ENCODE assay signal across 16 cellular contexts in genomic region chr7:31875424-31875823, GRCh38.
DNase-seq lines count a peak whose midpoint lies in the region; ATAC-seq, FAIRE-seq and TF ChIP-seq lines count a peak whose summit lies in the region.
"Had no signal": no experiment of that assay in that cellular context is flagged by ENCODE, and none has a peak within 500 bp of the region (broad histone marks: within the 10 kb centered on the region; RNA-seq: fewer than 3 reads in every experiment).

No MANE protein-coding gene starts in this region.

- H3K36me3 ChIP-seq in endodermal cell (ENCODE audit: control insufficient read depth, insufficient read depth, low read length) (no peaks in the 10 kb centered on the region), mesodermal cell (ENCODE audit: control insufficient read depth, insufficient read depth, low read length) (no peaks in the 10 kb centered on the region)

- 95 to 100% methylated on average over 1 to 2 of the region's 2 CpGs for WGBS in endodermal cell (ENCODE audit: insufficient coverage in 1 of 2, insufficient read length in 1 of 2), 2 experiments
- WGBS in mesodermal cell (ENCODE audit: insufficient coverage in 2 of 2), 2 experiments: 62 to 100% methylated on average over 1 to 2 of the region's 2 CpGs

- ATAC-seq in GM21786 (IDR thresholded peaks at IDR 0.05; ENCODE audit: unreplicated experiment): no peak
- ATAC-seq: stimulated activated naive CD8-positive, alpha-beta T cell treated with anti-CD3 and anti-CD28 coated beads, Interleukin-15, amount 100 ng/mL, for 72 hours had no signal

- DNase-seq in EL: peak; percentile 74
- peak; percentile 73 for DNase-seq in MV-4-11 (lab: John Stamatoyannopoulos, UW)
- DNase-seq in endodermal cell: no peak
- no peak for DNase-seq in HTR-8/SVneo (ENCODE audit: insufficient read length, low spot score)
- DNase-seq in activated CD4-positive, alpha-beta T cell treated with anti-CD3 and anti-CD28 coated beads, Interleukin-2, amount 50 U/mL, for 1 hour: no peak
- no peak for DNase-seq in stimulated activated CD4-positive, alpha-beta T cell treated with anti-CD3 and anti-CD28 coated beads, Interleukin-12 subunit alpha, Interleukin-12 subunit beta, amount 100 ng/mL, for 4 hours
- DNase-seq: activated CD4-positive, alpha-beta T cell treated with anti-CD3 and anti-CD28 coated beads for 48 hours; activated effector memory CD4-positive, alpha-beta T cell treated with anti-CD3 and anti-CD28 coated beads, Interleukin-2, amount 50 U/mL, for 16 hours; H7; hypothalamus; naive B cell; NCI-H146; SHP77 treated with DMSO at 0.1 percent for 48 hours; stimulated activated naive CD8-positive, alpha-beta T cell treated with anti-CD3 and anti-CD28 coated beads, Interleukin-15, amount 100 ng/mL, for 72 hours had no signal

- FAIRE-seq in HTR-8/SVneo (lab: Jason Lieb, UNC): no peak

- peaks cover 4% of the 10 kb centered on the region for H3K27me3 Mint-ChIP-seq in endodermal cell (ENCODE audit: insufficient read depth)
- H3K27me3 Mint-ChIP-seq: naive B cell; stimulated activated naive CD8-positive, alpha-beta T cell treated with anti-CD3 and anti-CD28 coated beads, Interleukin-15, amount 100 ng/mL, for 72 hours had no signal

- no peaks in the 10 kb centered on the region for H3K36me3 Mint-ChIP-seq in endodermal cell (ENCODE audit: low read depth)
- H3K36me3 Mint-ChIP-seq: naive B cell had no signal

- H3K9me3 Mint-ChIP-seq in endodermal cell: no peaks in the 10 kb centered on the region

- H3K4me1 ChIP-seq in endodermal cell (ENCODE audit: control insufficient read depth, insufficient read depth, low read length) (peaks cover 6% of the 10 kb centered on the region), mesodermal cell (ENCODE audit: control insufficient read depth, insufficient read depth, low read length, poor library complexity, severe bottlenecking) (peaks cover 9% of the 10 kb centered on the region)

- no peak overlapping the region for H3K4me3 Mint-ChIP-seq in endodermal cell
- H3K4me3 Mint-ChIP-seq: naive B cell; stimulated activated naive CD8-positive, alpha-beta T cell treated with anti-CD3 and anti-CD28 coated beads, Interleukin-15, amount 100 ng/mL, for 72 hours had no signal

- no peak for TF ChIP-seq CTCF in endodermal cell (conservative IDR thresholded peaks at IDR 0.05)

- no peak overlapping the region for H3K27ac ChIP-seq in endodermal cell (ENCODE audit: low read depth, low read length)
- H3K27ac ChIP-seq in mesodermal cell (ENCODE audit: low read depth, low read length, severe bottlenecking): peak overlapping the region; percentile 78

- peaks cover 10% of the 10 kb centered on the region for H3K4me1 Mint-ChIP-seq in endodermal cell
- H3K4me1 Mint-ChIP-seq: naive B cell; stimulated activated naive CD8-positive, alpha-beta T cell treated with anti-CD3 and anti-CD28 coated beads, Interleukin-15, amount 100 ng/mL, for 72 hours had no signal

- H3K4me3 ChIP-seq in endodermal cell (ENCODE audit: low read length) (no peak overlapping the region), mesodermal cell (ENCODE audit: extremely low read depth, insufficient read depth, low read length, poor library complexity, severe bottlenecking) (no peak overlapping the region)

- H3K27ac Mint-ChIP-seq in endodermal cell: peak overlapping the region; percentile 32
- H3K27ac Mint-ChIP-seq: naive B cell; stimulated activated naive CD8-positive, alpha-beta T cell treated with anti-CD3 and anti-CD28 coated beads, Interleukin-15, amount 100 ng/mL, for 72 hours had no signal

- no peaks in the 10 kb centered on the region for H3K27me3 ChIP-seq in endodermal cell (ENCODE audit: control insufficient read depth, insufficient read depth, low read length, poor library complexity, severe bottlenecking)

- H3K9me3 ChIP-seq in endodermal cell (ENCODE audit: control insufficient read depth, low read length) (no peaks in the 10 kb centered on the region), mesodermal cell (ENCODE audit: control insufficient read depth, low read length) (no peaks in the 10 kb centered on the region)

- no peak overlapping the region for H3K9ac ChIP-seq in endodermal cell (ENCODE audit: extremely low read depth, low read length, poor library complexity, severe bottlenecking)

Comparison
In these comparisons a context has a peak if more than half of its experiments do, and no peak if none do; other contexts are left out.
1. DNase-seq: peak in EL (single experiment) and MV-4-11 (single experiment); none in endodermal cell (single experiment), HTR-8/SVneo (single experiment), activated CD4-positive, alpha-beta T cell treated with anti-CD3 and anti-CD28 coated beads, Interleukin-2, amount 50 U/mL, for 1 hour (single experiment) and stimulated activated CD4-positive, alpha-beta T cell treated with anti-CD3 and anti-CD28 coated beads, Interleukin-12 subunit alpha, Interleukin-12 subunit beta, amount 100 ng/mL, for 4 hours (single experiment).